In the genomic region with DNA sequence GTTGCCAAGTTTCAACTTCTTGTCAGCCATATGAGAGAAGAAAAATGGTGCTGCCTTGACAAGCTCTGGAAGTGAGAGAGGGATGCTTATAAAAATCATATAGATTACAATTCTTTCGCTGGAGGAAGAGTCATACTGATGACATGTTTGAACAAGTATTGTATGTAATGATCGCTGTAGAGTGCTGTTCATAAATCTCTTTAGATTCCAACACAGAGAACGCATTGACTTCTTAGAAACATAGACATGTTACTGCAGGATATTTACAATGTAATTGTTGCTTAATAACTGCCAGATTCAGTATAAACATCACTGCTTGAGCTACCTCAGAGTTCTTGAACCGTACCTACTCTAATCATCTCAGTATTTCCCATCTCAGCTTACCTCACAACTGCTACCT, we compare ENCODE assay signal across 26 cellular contexts.
"Had no signal": no experiment of that assay in that cellular context is flagged by ENCODE, and none has a peak within 500 bp of the region (broad histone marks: within the 10 kb centered on the region; RNA-seq: fewer than 3 reads in every experiment).

No MANE protein-coding gene starts in this region.

- ATAC-seq: K562, Panc1, PC-3 had no signal

- H3K4me1 ChIP-seq: SJSA1 had no signal

- H3K27me3 Mint-ChIP-seq: IgD-negative memory B cell had no signal

- H3K27me3 ChIP-seq: SJSA1 had no signal

- H3K36me3 Mint-ChIP-seq: IgD-negative memory B cell had no signal

- H3K27ac Mint-ChIP-seq: IgD-negative memory B cell had no signal

- H3K4me3 Mint-ChIP-seq: IgD-negative memory B cell had no signal

- H3K4me1 Mint-ChIP-seq: IgD-negative memory B cell had no signal

- H3K27ac ChIP-seq: KMS-11, SJSA1, SK-N-MC had no signal

- FAIRE-seq: HTR-8/SVneo, K562 had no signal

- DNase-seq: Kasumi-1, MV-4-11, NCI-H1048, NCI-H1105, NCI-H1417, NCI-H1436 treated with DMSO at 0.1 percent for 48 hours, NCI-H1694 treated with DMSO at 0.1 percent for 48 hours, NCI-H1930, NCI-H2081, NCI-H2107, NCI-H226, NCI-H446, NCI-H510A, NCI-H524 treated with DMSO at 0.1 percent for 48 hours, NCI-H69, NCI-H774, PC-3, Right ventricle myocardium superior, SIG-M5 had no signal

- H3K4me3 ChIP-seq: K562, SJSA1, SK-N-MC had no signal

- H3K36me3 ChIP-seq: SJSA1 had no signal
